3 cellular contexts compared by ENCODE assay signal in genomic region chr19:4357095-4357797, GRCh38.
TF ChIP-seq lines count a peak whose summit lies in the region.

No MANE protein-coding gene starts in this region.

TF ChIP-seq in SK-N-SH, 30 proteins besides CTCF, POLR2A, EP300 and RAD21:
- TF ChIP-seq NFIC (IDR thresholded peaks at IDR 0.05; ENCODE audit: borderline replicate concordance), result no peak
- no peak for TF ChIP-seq NRF1 (IDR thresholded peaks at IDR 0.05; ENCODE audit: low read depth, low read length)
- TF ChIP-seq POLR2AphosphoS5 (IDR thresholded peaks at IDR 0.05; ENCODE audit: low read depth, low read length), result no peak
- no peak for TF ChIP-seq FOXJ3 (CRISPR knock-in tag; IDR thresholded peaks at IDR 0.05)
- no peak for TF ChIP-seq USF2 (IDR thresholded peaks at IDR 0.05; ENCODE audit: borderline replicate concordance, low read depth, low read length)
- no peak for TF ChIP-seq ELF1 (IDR thresholded peaks at IDR 0.05)
- TF ChIP-seq MEF2A (IDR thresholded peaks at IDR 0.05; ENCODE audit: borderline replicate concordance, low read depth), result no peak
- TF ChIP-seq MAX (IDR thresholded peaks at IDR 0.05; ENCODE audit: low read depth), result no peak
- no peak for TF ChIP-seq MXI1 (IDR thresholded peaks at IDR 0.05; ENCODE audit: low read depth, low read length)
- TF ChIP-seq PBX3 (IDR thresholded peaks at IDR 0.05), result no peak

TF ChIP-seq in SK-N-SH treated with all-trans-retinoic acid at 6 μM for 48 hours, 23 proteins besides CTCF, POLR2A, EP300 and RAD21:
- TF ChIP-seq CREB5 (CRISPR knock-in tag; IDR thresholded peaks at IDR 0.05; ENCODE audit: low read depth) (no peak), TCF4 (CRISPR knock-in tag; IDR thresholded peaks at IDR 0.05; ENCODE audit: borderline replicate concordance) (no peak), ZFP3 (CRISPR knock-in tag; IDR thresholded peaks at IDR 0.05) (no peak), POU6F1 (CRISPR knock-in tag; IDR thresholded peaks at IDR 0.05; ENCODE audit: borderline replicate concordance, low read depth) (no peak), SNAI2 (CRISPR knock-in tag; IDR thresholded peaks at IDR 0.05) (no peak), CSDC2 (CRISPR knock-in tag; IDR thresholded peaks at IDR 0.05) (no peak), ZNF8 (CRISPR knock-in tag; IDR thresholded peaks at IDR 0.05) (no peak), TOX (CRISPR knock-in tag; IDR thresholded peaks at IDR 0.05; ENCODE audit: borderline replicate concordance) (no peak), OSR1 (CRISPR knock-in tag; IDR thresholded peaks at IDR 0.05) (no peak), ZNF565 (CRISPR knock-in tag; conservative IDR thresholded peaks at IDR 0.05; ENCODE audit: low read depth) (no peak), RARB (CRISPR knock-in tag; IDR thresholded peaks at IDR 0.05) (no peak), PPARA (CRISPR knock-in tag; IDR thresholded peaks at IDR 0.05; ENCODE audit: borderline replicate concordance) (no peak), ESRRG (CRISPR knock-in tag; IDR thresholded peaks at IDR 0.05) (no peak), BACH2 (CRISPR knock-in tag; IDR thresholded peaks at IDR 0.05; ENCODE audit: borderline replicate concordance) (no peak), TSHZ2 (CRISPR knock-in tag; IDR thresholded peaks at IDR 0.05) (no peak), ARNTL (CRISPR knock-in tag; IDR thresholded peaks at IDR 0.05; ENCODE audit: borderline replicate concordance, low read depth) (no peak), GLIS3 (CRISPR knock-in tag; IDR thresholded peaks at IDR 0.05) (no peak)

TF ChIP-seq in H1, 55 proteins besides CTCF, POLR2A, EP300 and RAD21:
- TF ChIP-seq POLR2AphosphoS5 (IDR thresholded peaks at IDR 0.05; ENCODE audit: low read depth, low read length), result peak; percentile 27; the same call in 1 of the 2 replicates
- no peak for TF ChIP-seq EGR1 (IDR thresholded peaks at IDR 0.05; ENCODE audit: borderline replicate concordance, low read depth, low read length)
